Comparison of ENCODE assay signal across 13 cellular contexts in the genomic region with DNA sequence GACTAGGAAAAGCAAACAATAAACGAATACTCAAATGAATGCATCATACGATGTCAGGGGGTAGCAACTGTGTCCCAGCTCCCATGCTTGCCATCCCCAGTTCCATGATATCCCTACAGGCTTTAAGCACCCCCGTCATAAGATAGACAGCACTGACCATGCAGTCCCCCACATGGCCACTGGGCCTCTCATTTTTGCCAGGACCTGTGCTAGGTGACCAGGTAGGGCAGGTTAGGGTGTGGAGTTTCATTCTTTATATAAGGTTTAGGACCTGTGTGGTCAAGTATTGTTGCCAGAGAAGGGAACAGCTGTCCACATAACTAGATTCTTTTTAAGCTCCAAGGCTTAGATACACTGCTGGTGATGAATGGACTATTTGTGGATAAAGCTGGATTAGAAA. TPM values are rescaled to one million over a fixed set of nuclear protein-coding genes. Genes with fewer than 3 reads are reported as not detected.
DNase-seq lines count a peak whose midpoint lies in the region; ATAC-seq and TF ChIP-seq lines count a peak whose summit lies in the region.
"Had no signal": no experiment of that assay in that cellular context is flagged by ENCODE, and none has a peak within 500 bp of the region (broad histone marks: within the 10 kb centered on the region; RNA-seq: fewer than 3 reads in every experiment).

No MANE protein-coding gene starts in this region.

- DNase-seq in NB4 (ENCODE audit: low read depth): no peak
- DNase-seq in choroid plexus epithelial cell (ENCODE audit: low read depth): no peak
- no peak for DNase-seq in progenitor cell of endocrine pancreas (ENCODE audit: low spot score, unreplicated experiment)
- no peak for DNase-seq in islet precursor cell
- DNase-seq in ascending aorta (ENCODE audit: low spot score in 2 of 2): no peak
- DNase-seq in left lobe of liver (ENCODE audit: low spot score): no peak
- DNase-seq: activated naive CD4-positive, alpha-beta T cell treated with anti-CD3 and anti-CD28 coated beads for 36 hours; kidney glomerular epithelial cell; T1000; testis had no signal

- no peak overlapping the region for H3K27ac Mint-ChIP-seq in progenitor cell of endocrine pancreas
- H3K27ac Mint-ChIP-seq: activated naive CD4-positive, alpha-beta T cell treated with anti-CD3 and anti-CD28 coated beads for 36 hours had no signal

- no peak for ATAC-seq in left lobe of liver

- peak; percentile 44; the same call in 2 of the 3 replicates for TF ChIP-seq CTCF in GM12872 (IDR thresholded peaks at IDR 0.05; ENCODE audit: insufficient read depth, low read depth, low read length)
- TF ChIP-seq CTCF in NB4 (IDR thresholded peaks at IDR 0.05; ENCODE audit: low read depth, low read length): peak; percentile 20
- TF ChIP-seq CTCF in choroid plexus epithelial cell (conservative IDR thresholded peaks at IDR 0.05; ENCODE audit: low read depth, low read length): peak; percentile 36
- TF ChIP-seq CTCF in progenitor cell of endocrine pancreas (IDR thresholded peaks at IDR 0.05; ENCODE audit: unreplicated experiment): peak; percentile 39
- TF ChIP-seq CTCF in ascending aorta (IDR thresholded peaks at IDR 0.05): no peak

- H3K4me3 Mint-ChIP-seq in progenitor cell of endocrine pancreas (ENCODE audit: low read depth): no peak overlapping the region
- H3K4me3 Mint-ChIP-seq: activated naive CD4-positive, alpha-beta T cell treated with anti-CD3 and anti-CD28 coated beads for 36 hours had no signal

- no peak overlapping the region for H3K27ac ChIP-seq in ascending aorta
- H3K27ac ChIP-seq: coronary artery, testis had no signal

- no peak for TF ChIP-seq POLR2A in NB4 (IDR thresholded peaks at IDR 0.05; ENCODE audit: extremely low read depth, insufficient read length)

- no peak overlapping the region for H3K4me3 ChIP-seq in NB4 (ENCODE audit: low read depth, low read length)
- H3K4me3 ChIP-seq in choroid plexus epithelial cell (ENCODE audit: low read depth, low read length): no peak overlapping the region
- H3K4me3 ChIP-seq in ascending aorta: no peak overlapping the region
- H3K4me3 ChIP-seq: coronary artery, testis had no signal

- no peaks in the 10 kb centered on the region for H3K36me3 ChIP-seq in ascending aorta

- peaks cover 3% of the 10 kb centered on the region for H3K9me3 Mint-ChIP-seq in progenitor cell of endocrine pancreas (ENCODE audit: low read depth)
- H3K9me3 Mint-ChIP-seq: activated naive CD4-positive, alpha-beta T cell treated with anti-CD3 and anti-CD28 coated beads for 36 hours had no signal

- peaks cover 11% of the 10 kb centered on the region for H3K27me3 Mint-ChIP-seq in progenitor cell of endocrine pancreas

- H3K36me3 Mint-ChIP-seq in progenitor cell of endocrine pancreas (ENCODE audit: insufficient read depth): no peaks in the 10 kb centered on the region

- H3K9me3 ChIP-seq in ascending aorta: no peaks in the 10 kb centered on the region
- H3K9me3 ChIP-seq: testis had no signal

- H3K27me3 ChIP-seq in ascending aorta: no peaks in the 10 kb centered on the region
- H3K27me3 ChIP-seq: testis had no signal

- H3K4me1 Mint-ChIP-seq in progenitor cell of endocrine pancreas (ENCODE audit: low read depth): no peaks in the 10 kb centered on the region

- H3K4me1 ChIP-seq in ascending aorta: no peaks in the 10 kb centered on the region
- H3K4me1 ChIP-seq: testis had no signal

- intact Hi-C loops in ascending aorta (cut with DNase I): no loop called here

RNA-seq across cellular contexts. Expression of gene PPEF2, which starts 9.7 kb away (rescaled TPM):
- total RNA-seq in progenitor cell of endocrine pancreas (not detected in 2 replicates), ascending aorta (not detected), left lobe of liver (0.05 TPM)
- total RNA-seq: myocyte had no signal

RNA-seq across cellular contexts. Expression of gene NAAA, which starts 48.3 kb away (rescaled TPM):
- total RNA-seq in progenitor cell of endocrine pancreas (2.7 and 3.2 TPM in 2 replicates), ascending aorta (287 TPM), left lobe of liver (33.2 TPM)

Comparison
In these comparisons a context has a peak if more than half of its experiments do, and no peak if none do; other contexts are left out.
1. CTCF ChIP-seq: peak in GM12872 (single experiment), NB4 (single experiment), choroid plexus epithelial cell (single experiment) and progenitor cell of endocrine pancreas (single experiment); none in ascending aorta (0 of 3).